In genomic region chr2:133431289-133431688, GRCh38 we compare ENCODE assay signal across 24 cellular contexts.
DNase-seq lines count a peak whose midpoint lies in the region; ATAC-seq and TF ChIP-seq lines count a peak whose summit lies in the region.
"Had no signal": no experiment of that assay in that cellular context is flagged by ENCODE, and none has a peak within 500 bp of the region (broad histone marks: within the 10 kb centered on the region; RNA-seq: fewer than 3 reads in every experiment).

No MANE protein-coding gene starts in this region.

- 82% methylated on average over 3 of the region's 4 CpGs for WGBS in mesenchymal stem cell

- H2BK15ac ChIP-seq in mesenchymal stem cell (ENCODE audit: low read depth, poor library complexity, severe bottlenecking) = no peak overlapping the region

- H2AFZ ChIP-seq in mesenchymal stem cell (ENCODE audit: low read depth, low read length) = no peak overlapping the region

- DNase-seq in ELF-1 (ENCODE audit: low read depth, low spot score) = peak; percentile 34
- peak; percentile 8 for DNase-seq in RWPE1 (ENCODE audit: low spot score)
- DNase-seq in chondrocyte (ENCODE audit: low spot score) = no peak
- no peak for DNase-seq in mesenchymal stem cell
- DNase-seq in activated CD4-positive, alpha-beta T cell treated with anti-CD3 and anti-CD28 coated beads, Interleukin-2, amount 50 U/mL, for 48 hours = no peak
- DNase-seq in putamen (ENCODE audit: low spot score) = no peak
- DNase-seq in activated T-cell treated with anti-CD3 and anti-CD28 coated beads, Interleukin-2, amount 50 U/mL, for 4 hours = no peak
- DNase-seq: activated CD4-positive, alpha-beta T cell treated with anti-CD3 and anti-CD28 coated beads for 4 hours; activated CD8-positive, alpha-beta memory T cell treated with anti-CD3 and anti-CD28 coated beads, Interleukin-2, amount 10 ng/mL, durations not matched to agents 7 days and 5 days; activated naive CD8-positive, alpha-beta T cell treated with anti-CD3 and anti-CD28 coated beads, Interleukin-2, amount 10 ng/mL, durations not matched to agents 7 days and 5 days; CD4-positive, alpha-beta T cell; DMS79 treated with DMSO at 0.1 percent for 48 hours; foreskin melanocyte; H9; NCI-H526 treated with DMSO at 0.1 percent for 48 hours; posterior cingulate gyrus; SHP77; stimulated activated naive CD4-positive, alpha-beta T cell treated with Interleukin-2 at 50 U/mL for 16 hours; T-helper 1 cell had no signal

- no peak overlapping the region for H3K18ac ChIP-seq in mesenchymal stem cell (ENCODE audit: low read depth in 1 of 2, low read length in 2 of 2)

- POLR2A ChIA-PET in RWPE1 (lab: Yijun Ruan, JAX; ENCODE audit: low non-redundant PET) = no interaction called here

- peaks cover 41% of the 10 kb centered on the region for H3K4me1 Mint-ChIP-seq in chondrocyte (ENCODE audit: low read depth)
- H3K4me1 Mint-ChIP-seq in activated T-cell treated with anti-CD3 and anti-CD28 coated beads, Interleukin-2, amount 50 U/mL, for 4 hours (ENCODE audit: low read depth) = no peaks in the 10 kb centered on the region
- H3K4me1 Mint-ChIP-seq: activated CD8-positive, alpha-beta memory T cell treated with anti-CD3 and anti-CD28 coated beads, Interleukin-2, amount 10 ng/mL, durations not matched to agents 7 days and 5 days; activated naive CD8-positive, alpha-beta T cell treated with anti-CD3 and anti-CD28 coated beads, Interleukin-2, amount 10 ng/mL, durations not matched to agents 7 days and 5 days; activated T-helper 17 cell treated with anti-CD3 and anti-CD28 coated beads, Interleukin-2, amount 50 U/mL, for 72 hours; H9 had no signal

- peak overlapping the region; percentile 26 for H3K4me3 Mint-ChIP-seq in chondrocyte (ENCODE audit: unreplicated experiment)
- H3K4me3 Mint-ChIP-seq in activated T-cell treated with anti-CD3 and anti-CD28 coated beads, Interleukin-2, amount 50 U/mL, for 4 hours = no peak overlapping the region
- H3K4me3 Mint-ChIP-seq: activated CD8-positive, alpha-beta memory T cell treated with anti-CD3 and anti-CD28 coated beads, Interleukin-2, amount 10 ng/mL, durations not matched to agents 7 days and 5 days; activated naive CD8-positive, alpha-beta T cell treated with anti-CD3 and anti-CD28 coated beads, Interleukin-2, amount 10 ng/mL, durations not matched to agents 7 days and 5 days; activated T-helper 17 cell treated with anti-CD3 and anti-CD28 coated beads, Interleukin-2, amount 50 U/mL, for 72 hours; CD4-positive, alpha-beta T cell; dendritic cell treated with granulocyte-macrophage colony-stimulating factor and Interleukin-4, amounts not matched to agents 40 ng/mL and 50 ng/mL, for 4 days; H9; nephron had no signal

- peak overlapping the region; percentile 68 for H3K27ac Mint-ChIP-seq in chondrocyte (ENCODE audit: unreplicated experiment)
- H3K27ac Mint-ChIP-seq: activated CD8-positive, alpha-beta memory T cell treated with anti-CD3 and anti-CD28 coated beads, Interleukin-2, amount 10 ng/mL, durations not matched to agents 7 days and 5 days; activated naive CD8-positive, alpha-beta T cell treated with anti-CD3 and anti-CD28 coated beads, Interleukin-2, amount 10 ng/mL, durations not matched to agents 7 days and 5 days; activated T-helper 17 cell treated with anti-CD3 and anti-CD28 coated beads, Interleukin-2, amount 50 U/mL, for 72 hours; CD4-positive, alpha-beta T cell; dendritic cell treated with granulocyte-macrophage colony-stimulating factor and Interleukin-4, amounts not matched to agents 40 ng/mL and 50 ng/mL, for 4 days; H9 had no signal

- H3K9me3 Mint-ChIP-seq in chondrocyte (ENCODE audit: low read depth) = no peaks in the 10 kb centered on the region
- no peaks in the 10 kb centered on the region for H3K9me3 Mint-ChIP-seq in activated T-cell treated with anti-CD3 and anti-CD28 coated beads, Interleukin-2, amount 50 U/mL, for 4 hours
- H3K9me3 Mint-ChIP-seq: activated naive CD8-positive, alpha-beta T cell treated with anti-CD3 and anti-CD28 coated beads, Interleukin-2, amount 10 ng/mL, durations not matched to agents 7 days and 5 days; activated T-helper 17 cell treated with anti-CD3 and anti-CD28 coated beads, Interleukin-2, amount 50 U/mL, for 72 hours; nephron had no signal

- TF ChIP-seq CTCF in RWPE1 (conservative IDR thresholded peaks at IDR 0.05; ENCODE audit: low read depth) (no peak), chondrocyte (IDR thresholded peaks at IDR 0.05) (no peak)

- no peaks in the 10 kb centered on the region for H3K36me3 Mint-ChIP-seq in chondrocyte (ENCODE audit: low read depth)
- no peaks in the 10 kb centered on the region for H3K36me3 Mint-ChIP-seq in activated T-cell treated with anti-CD3 and anti-CD28 coated beads, Interleukin-2, amount 50 U/mL, for 4 hours (ENCODE audit: insufficient read depth)
- H3K36me3 Mint-ChIP-seq: activated CD8-positive, alpha-beta memory T cell treated with anti-CD3 and anti-CD28 coated beads, Interleukin-2, amount 10 ng/mL, durations not matched to agents 7 days and 5 days; activated naive CD8-positive, alpha-beta T cell treated with anti-CD3 and anti-CD28 coated beads, Interleukin-2, amount 10 ng/mL, durations not matched to agents 7 days and 5 days had no signal

- no peak overlapping the region for H3K4ac ChIP-seq in mesenchymal stem cell (ENCODE audit: low read depth in 1 of 2, low read length in 2 of 2)

- H3K27me3 ChIP-seq in mesenchymal stem cell (ENCODE audit: control insufficient read depth in 1 of 2, insufficient read depth in 1 of 2, low read length in 2 of 2) = no peaks in the 10 kb centered on the region

- peaks cover 2% of the 10 kb centered on the region for H3K79me1 ChIP-seq in mesenchymal stem cell (replicated peaks; ENCODE audit: low read length, poor library complexity, severe bottlenecking)

- no peaks in the 10 kb centered on the region for H3K27me3 Mint-ChIP-seq in chondrocyte (ENCODE audit: low read depth)
- H3K27me3 Mint-ChIP-seq in activated T-cell treated with anti-CD3 and anti-CD28 coated beads, Interleukin-2, amount 50 U/mL, for 4 hours (ENCODE audit: low read depth) = no peaks in the 10 kb centered on the region
- H3K27me3 Mint-ChIP-seq: activated CD8-positive, alpha-beta memory T cell treated with anti-CD3 and anti-CD28 coated beads, Interleukin-2, amount 10 ng/mL, durations not matched to agents 7 days and 5 days; activated naive CD8-positive, alpha-beta T cell treated with anti-CD3 and anti-CD28 coated beads, Interleukin-2, amount 10 ng/mL, durations not matched to agents 7 days and 5 days; activated T-helper 17 cell treated with anti-CD3 and anti-CD28 coated beads, Interleukin-2, amount 50 U/mL, for 72 hours; CD4-positive, alpha-beta T cell; dendritic cell treated with granulocyte-macrophage colony-stimulating factor and Interleukin-4, amounts not matched to agents 40 ng/mL and 50 ng/mL, for 4 days had no signal

- H2AK5ac ChIP-seq in mesenchymal stem cell (ENCODE audit: low read length, severe bottlenecking) = no peak overlapping the region

- H4K91ac ChIP-seq in mesenchymal stem cell (ENCODE audit: low read length) = no peak overlapping the region

- H2BK5ac ChIP-seq in mesenchymal stem cell (ENCODE audit: low read depth, low read length, poor library complexity, severe bottlenecking) = no peak overlapping the region

- no peak overlapping the region for H3K4me3 ChIP-seq in mesenchymal stem cell (ENCODE audit: insufficient read depth in 1 of 2, low read depth in 1 of 2, low read length in 2 of 2)

- CTCF ChIA-PET in RWPE1 (lab: Yijun Ruan, JAX) = interaction anchor here (0.7 kb wide), 1 partner anchor 97 kb away, joined by 4 read pairs; no protein-coding TSS in a partner anchor

- H3K14ac ChIP-seq in mesenchymal stem cell (ENCODE audit: low read length in 2 of 2) = no peak overlapping the region

- H3K4me2 ChIP-seq in mesenchymal stem cell (ENCODE audit: low read length, poor library complexity, severe bottlenecking) = peak overlapping the region; percentile 39

- peaks cover 2% of the 10 kb centered on the region for H3K4me1 ChIP-seq in mesenchymal stem cell (ENCODE audit: control insufficient read depth, insufficient read depth, low read depth, low read length)

- no peak overlapping the region for H2BK12ac ChIP-seq in mesenchymal stem cell (ENCODE audit: low read length in 2 of 2)

- H3K9ac ChIP-seq in mesenchymal stem cell (ENCODE audit: low read length) = no peak overlapping the region

- ATAC-seq in activated T-cell treated with anti-CD3 and anti-CD28 coated beads, Interleukin-2, amount 50 U/mL, for 4 hours = no peak
- no peak for ATAC-seq in GM21367 (IDR thresholded peaks at IDR 0.05; ENCODE audit: unreplicated experiment)
- ATAC-seq: activated CD8-positive, alpha-beta memory T cell treated with anti-CD3 and anti-CD28 coated beads, Interleukin-2, amount 10 ng/mL, durations not matched to agents 7 days and 5 days; activated T-helper 17 cell treated with anti-CD3 and anti-CD28 coated beads, Interleukin-2, amount 50 U/mL, for 72 hours; left lobe of liver had no signal

- no peak overlapping the region for H2BK120ac ChIP-seq in mesenchymal stem cell (ENCODE audit: low read depth, low read length)

- no peak overlapping the region for H3K23ac ChIP-seq in mesenchymal stem cell (ENCODE audit: low read length in 2 of 2)

- H4K8ac ChIP-seq in mesenchymal stem cell (ENCODE audit: low read length) = no peak overlapping the region

- H3K36me3 ChIP-seq in mesenchymal stem cell (ENCODE audit: control insufficient read depth in 1 of 2, insufficient read depth in 2 of 2, low read depth in 1 of 2, low read length in 2 of 2) = no peaks in the 10 kb centered on the region

- H3K27ac ChIP-seq in RWPE1 (no peak overlapping the region), mesenchymal stem cell (ENCODE audit: low read length, poor library complexity, severe bottlenecking) (peak overlapping the region; percentile 36)

- no peaks in the 10 kb centered on the region for H3K9me3 ChIP-seq in mesenchymal stem cell (ENCODE audit: control insufficient read depth, low read length)

Comparison
In these comparisons a context has a peak if more than half of its experiments do, and no peak if none do; other contexts are left out.
1. DNase-seq: peak in ELF-1 (single experiment) and RWPE1 (single experiment); none in chondrocyte (single experiment), mesenchymal stem cell (single experiment), activated CD4-positive, alpha-beta T cell treated with anti-CD3 and anti-CD28 coated beads, Interleukin-2, amount 50 U/mL, for 48 hours (0 of 2), putamen (single experiment) and activated T-cell treated with anti-CD3 and anti-CD28 coated beads, Interleukin-2, amount 50 U/mL, for 4 hours (single experiment).